8 cellular contexts compared by ENCODE assay signal in the genomic region with DNA sequence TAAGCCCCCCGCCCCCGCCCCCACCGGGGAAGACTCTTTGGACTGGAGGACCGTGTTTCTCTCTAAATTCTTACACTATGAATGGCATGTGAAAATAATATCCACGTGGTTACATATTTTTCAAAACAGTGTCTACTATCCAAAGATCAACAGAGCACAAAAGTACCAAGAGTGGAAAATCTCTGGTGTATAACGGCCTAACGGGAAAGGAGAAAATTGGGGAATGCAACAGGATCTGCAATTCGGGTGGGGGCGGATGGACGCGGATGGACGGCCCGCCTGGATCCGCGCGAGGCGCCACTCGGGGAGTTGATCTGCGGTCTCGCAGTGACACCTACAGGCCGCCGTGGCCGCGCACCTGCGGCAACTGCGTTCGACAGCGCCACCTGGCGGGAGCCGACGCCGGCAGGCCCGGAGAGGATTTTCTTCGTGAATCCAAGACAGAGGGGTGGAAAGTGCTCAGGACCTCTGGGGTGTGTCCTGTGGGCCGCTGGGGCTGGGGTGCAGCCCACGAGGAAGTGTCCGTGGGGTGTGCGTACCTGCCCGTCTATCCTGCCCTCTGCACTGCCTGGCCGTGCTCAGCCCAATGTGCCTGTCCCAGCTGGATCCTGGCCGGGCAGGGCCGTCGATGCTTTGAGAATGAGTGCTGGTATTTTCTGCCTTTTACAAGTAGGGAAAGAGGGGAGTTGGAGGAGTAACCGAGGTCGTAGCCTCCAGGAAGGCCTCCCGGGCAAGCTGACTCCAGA. TPM values are rescaled to one million over a fixed set of nuclear protein-coding genes. Genes with fewer than 3 reads are reported as not detected.
DNase-seq lines count a peak whose midpoint lies in the region; ATAC-seq and TF ChIP-seq lines count a peak whose summit lies in the region.

No MANE protein-coding gene starts in this region.

- H3K27ac ChIP-seq in BLaER1 (no peak overlapping the region), HUES6 (ENCODE audit: low read depth, low read length) (no peak overlapping the region), RWPE2 (ENCODE audit: poor library complexity, severe bottlenecking) (no peak overlapping the region), foreskin keratinocyte (no peak overlapping the region), osteoblast (ENCODE audit: low read depth, low read length) (no peak overlapping the region), thyroid gland (no peak overlapping the region)

- H3K27me3 ChIP-seq in BLaER1 (no peaks in the 10 kb centered on the region), HUES6 (ENCODE audit: control insufficient read depth, insufficient read depth, low read length) (0 out of 2 replicates have a peak, but pooled peaks cover 6% of the 10 kb centered on the region), RWPE2 (ENCODE audit: insufficient read depth, poor library complexity, severe bottlenecking) (peaks cover 7% of the 10 kb centered on the region), foreskin keratinocyte (peaks cover 63% of the 10 kb centered on the region), osteoblast (ENCODE audit: insufficient read depth, low read length) (peaks cover 33% of the 10 kb centered on the region), thyroid gland (no peaks in the 10 kb centered on the region)

- H3K36me3 ChIP-seq in BLaER1 (no peaks in the 10 kb centered on the region), HUES6 (ENCODE audit: control insufficient read depth, insufficient read depth, low read length) (no peaks in the 10 kb centered on the region), RWPE2 (ENCODE audit: low read depth) (no peaks in the 10 kb centered on the region), osteoblast (ENCODE audit: insufficient read depth, low read length) (no peaks in the 10 kb centered on the region), thyroid gland (no peaks in the 10 kb centered on the region)

- H3K9me3 ChIP-seq in BLaER1, result no peaks in the 10 kb centered on the region
- H3K9me3 ChIP-seq in HUES6 (ENCODE audit: control insufficient read depth, insufficient read depth, low read depth, low read length), result no peaks in the 10 kb centered on the region
- H3K9me3 ChIP-seq in RWPE2 (ENCODE audit: severe bottlenecking), result no peaks in the 10 kb centered on the region
- peaks cover 3% of the 10 kb centered on the region for H3K9me3 ChIP-seq in osteoblast (ENCODE audit: low read depth, low read length)
- H3K9me3 ChIP-seq in thyroid gland, result no peaks in the 10 kb centered on the region

- H3K4me3 ChIP-seq in BLaER1 (no peak overlapping the region), HUES6 (ENCODE audit: low read depth, low read length) (peak overlapping the region; percentile 34), RWPE2 (ENCODE audit: severe bottlenecking) (no peak overlapping the region), osteoblast (ENCODE audit: insufficient read depth, low read length) (no peak overlapping the region), thyroid gland (replicated peaks in 1 of 3) (no peak overlapping the region)

- ATAC-seq in GM19351 (IDR thresholded peaks at IDR 0.05; ENCODE audit: unreplicated experiment) (peak; percentile 77), RWPE2 (ENCODE audit: low read depth) (peak; percentile 77), foreskin keratinocyte (peak; percentile 72)

- intact Hi-C loops in thyroid gland (cut with DNase I), result loop anchor here (5.0 to 10.0 kb wide), 3 partner anchors 613 to 825 kb away; no protein-coding TSS in a partner anchor

- TF ChIP-seq POLR2A in thyroid gland (IDR thresholded peaks at IDR 0.05), result no peak

- 10 to 16% methylated on average over 19 to 44 of the region's 46 CpGs for WGBS in thyroid gland, 2 donors

- H3K9ac ChIP-seq in BLaER1 (no peak overlapping the region), HUES6 (ENCODE audit: low read length) (no peak overlapping the region)

- no peaks in the 10 kb centered on the region for H3K79me2 ChIP-seq in osteoblast (ENCODE audit: insufficient read depth, low read length)

- no peaks in the 10 kb centered on the region for H3K4me1 ChIP-seq in BLaER1
- H3K4me1 ChIP-seq in HUES6 (ENCODE audit: control insufficient read depth, insufficient read depth, low read length), result no peaks in the 10 kb centered on the region
- no peaks in the 10 kb centered on the region for H3K4me1 ChIP-seq in RWPE2 (ENCODE audit: insufficient read depth, poor library complexity, severe bottlenecking)
- H3K4me1 ChIP-seq in foreskin keratinocyte, result no peaks in the 10 kb centered on the region
- no peaks in the 10 kb centered on the region for H3K4me1 ChIP-seq in osteoblast (ENCODE audit: insufficient read depth, low read length)
- no peaks in the 10 kb centered on the region for H3K4me1 ChIP-seq in thyroid gland

- no peak overlapping the region for H2AFZ ChIP-seq in osteoblast (ENCODE audit: low read length)

- peak; percentile 93 for DNase-seq in RWPE2 (ENCODE audit: low spot score)
- peak; percentile 77 for DNase-seq in activated effector memory CD4-positive, alpha-beta T cell treated with Interleukin-2 at 50 U/mL for 16 hours
- peak in 1 of 2 donors; percentile 44 for DNase-seq in foreskin keratinocyte
- peak; percentile 97 for DNase-seq in osteoblast (ENCODE audit: insufficient read length, low spot score, missing footprints)
- peak; percentile 78 to 82 for DNase-seq in thyroid gland

- no peaks in the 10 kb centered on the region for H4K20me1 ChIP-seq in BLaER1
- peaks cover 4% of the 10 kb centered on the region for H4K20me1 ChIP-seq in osteoblast (ENCODE audit: insufficient read depth, low read length)

- H3K4me2 ChIP-seq in BLaER1, result 0 out of 2 replicates have a peak overlapping the region, but pooled peaks have one; percentile 25
- H3K4me2 ChIP-seq in osteoblast (ENCODE audit: insufficient read depth, low read length), result peak overlapping the region; percentile 29

- TF ChIP-seq CTCF in RWPE2 (IDR thresholded peaks at IDR 0.05; ENCODE audit: poor library complexity, severe bottlenecking), result peak; percentile 100
- peak; percentile 100 for TF ChIP-seq CTCF in foreskin keratinocyte (conservative IDR thresholded peaks at IDR 0.05)
- TF ChIP-seq CTCF in osteoblast (IDR thresholded peaks at IDR 0.05; ENCODE audit: extremely low read depth, low read depth, low read length), result peak; percentile 99
- TF ChIP-seq CTCF in thyroid gland (IDR thresholded peaks at IDR 0.05), result peak; percentile 98 to 100 (median 100)

RNA-seq across cellular contexts. Expression of a gene that starts 18.6 kb away (rescaled TPM):
- total RNA-seq in foreskin keratinocyte, result not detected in 2 replicates
- polyA plus RNA-seq in foreskin keratinocyte, result not detected in 2 replicates
- total RNA-seq in osteoblast, result not detected in 2 replicates
- total RNA-seq in thyroid gland, result not detected
